ENCODE assay signal across 8 cellular contexts in the genomic region with DNA sequence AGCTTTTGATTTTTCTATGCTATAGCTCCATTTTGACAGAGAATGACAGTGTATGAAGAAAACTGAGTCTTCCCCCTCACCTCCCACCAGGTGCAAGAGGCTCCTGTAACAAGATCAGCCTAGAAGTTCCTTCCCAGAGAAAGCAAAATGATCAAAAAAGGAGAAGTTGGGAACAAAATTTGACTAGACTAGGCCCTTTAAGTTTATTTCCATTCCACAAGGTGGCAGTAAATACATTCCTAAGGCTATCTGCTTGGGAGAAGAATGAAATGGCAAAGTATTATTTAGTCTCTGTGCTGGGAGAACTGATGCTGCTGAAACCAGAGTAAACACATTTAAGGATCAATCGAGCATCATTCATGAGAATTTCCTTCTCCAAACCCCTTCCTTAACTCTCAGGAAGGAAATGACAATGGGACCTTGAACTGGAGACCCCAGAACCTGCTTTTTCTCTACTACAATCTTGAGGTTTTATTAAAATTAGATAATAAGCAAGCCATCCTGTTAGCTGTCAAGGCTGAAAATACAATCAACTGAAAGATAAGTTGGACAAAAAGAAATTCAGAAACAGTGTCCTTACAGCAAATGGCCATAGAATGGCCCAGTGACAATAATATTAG.
DNase-seq lines count a peak whose midpoint lies in the region; ATAC-seq and TF ChIP-seq lines count a peak whose summit lies in the region.

No MANE protein-coding gene starts in this region.

- H3K18ac ChIP-seq in IMR-90 (ENCODE audit: low read depth, low read length) = peak overlapping the region; percentile 96

- dilution Hi-C loops in IMR-90 (cut with HindIII; ENCODE audit: low sequenced_read_pairs, unreplicated experiment) = no loop called here

- no peak overlapping the region for H3K27ac ChIP-seq in IMR-90 (ENCODE audit: insufficient read depth, low read length)
- no peak overlapping the region for H3K27ac ChIP-seq in foreskin keratinocyte

- TF ChIP-seq RAD21 in IMR-90 (IDR thresholded peaks at IDR 0.05; ENCODE audit: low read length) = peak; percentile 98

- no TSS peak for BruUV-seq in IMR-90 (replicated peaks; lab: Mats Ljungman, UMichigan)

- no peak overlapping the region for H3K4me3 ChIP-seq in IMR-90 (ENCODE audit: insufficient read depth, low read depth, low read length)

- in situ Hi-C loops in IMR-90 (cut with MboI; ENCODE audit: low sequenced_read_pairs) = loop anchor here (5.0 kb wide), 2 partner anchors 460 to 835 kb away; a partner anchor contains a TSS

- H3K23ac ChIP-seq in IMR-90 (ENCODE audit: low read depth, low read length) = no peak overlapping the region

- H2BK120ac ChIP-seq in IMR-90 (ENCODE audit: low read depth, low read length) = peak overlapping the region; percentile 49; the same call in 1 of the 2 replicates

- ATAC-seq in IMR-90 (ENCODE audit: low read depth) (peak; percentile 85), foreskin keratinocyte (peak; percentile 35), GM18519 (IDR thresholded peaks at IDR 0.05; ENCODE audit: low FRiP score, unreplicated experiment) (no peak), GM18867 (IDR thresholded peaks at IDR 0.05; ENCODE audit: unreplicated experiment) (no peak)

- TF ChIP-seq CTCF in IMR-90 (conservative IDR thresholded peaks at IDR 0.05; ENCODE audit: low read depth, low read length) (peak; percentile 90), foreskin keratinocyte (conservative IDR thresholded peaks at IDR 0.05) (peak; percentile 84)

- DNase-seq in DMS114 treated with DMSO at 0.1 percent for 48 hours (lab: John Stamatoyannopoulos, UW; ENCODE audit: unreplicated experiment) (peak; percentile 9), IMR-90 (peak; percentile 76), SKM-1 (lab: John Stamatoyannopoulos, UW; ENCODE audit: unreplicated experiment) (peak; percentile 24), foreskin keratinocyte (peak in 1 of 2 donors; percentile 43), retina (peak; percentile 63), cerebellar nuclear complex (lab: John Stamatoyannopoulos, UW) (no peak)

- H3K4me2 ChIP-seq in IMR-90 (ENCODE audit: low read depth, low read length) = no peak overlapping the region

- H3K14ac ChIP-seq in IMR-90 (replicated peaks; ENCODE audit: low read depth, low read length) = no peak overlapping the region

- no peak overlapping the region for H2AFZ ChIP-seq in IMR-90 (replicated peaks; ENCODE audit: low read length, poor library complexity)

- no peaks in the 10 kb centered on the region for H3K36me3 ChIP-seq in IMR-90 (ENCODE audit: control insufficient read depth, insufficient read depth, low read length)

- WGBS in IMR-90 (ENCODE audit: extremely low coverage in 2 of 2, insufficient read length in 1 of 2), 2 experiments = no CpG with 5 or more reads among the region's 1 CpG

- no peak overlapping the region for H4K91ac ChIP-seq in IMR-90 (ENCODE audit: insufficient read depth, low read depth, low read length)

- no peak overlapping the region for H2BK5ac ChIP-seq in IMR-90 (ENCODE audit: low read depth, low read length, poor library complexity, severe bottlenecking)

- intact Hi-C loops in IMR-90 (cut with micrococcal nuclease) = loop anchor here (1.0 to 5.0 kb wide), 8 partner anchors 53 to 1175 kb away; no protein-coding TSS in a partner anchor

- H2AK9ac ChIP-seq in IMR-90 (replicated peaks; ENCODE audit: low read depth, low read length, poor library complexity) = no peak overlapping the region

- peaks cover 5% of the 10 kb centered on the region; the same call in 1 of the 2 replicates for H3K4me1 ChIP-seq in IMR-90 (ENCODE audit: control insufficient read depth, insufficient read depth, low read length)
- no peaks in the 10 kb centered on the region for H3K4me1 ChIP-seq in foreskin keratinocyte

- peak overlapping the region; percentile 39; the same call in 1 of the 2 replicates for H3K9ac ChIP-seq in IMR-90 (ENCODE audit: low read depth, low read length)

- peak overlapping the region; percentile 50; the same call in 1 of the 2 replicates for H2BK20ac ChIP-seq in IMR-90 (ENCODE audit: low read depth, low read length)

- no peak overlapping the region for H2AK5ac ChIP-seq in IMR-90 (ENCODE audit: low read depth, low read length)

- H2BK15ac ChIP-seq in IMR-90 (ENCODE audit: low read depth, low read length) = 0 out of 3 replicates have a peak overlapping the region, but pooled peaks have one; percentile 43

- no peaks in the 10 kb centered on the region for H3K9me1 ChIP-seq in IMR-90 (ENCODE audit: insufficient read depth, low read length)

- peak overlapping the region; percentile 98 for H4K5ac ChIP-seq in IMR-90 (ENCODE audit: low read depth, low read length)

- no peaks in the 10 kb centered on the region for H4K20me1 ChIP-seq in IMR-90 (ENCODE audit: insufficient read depth, low read length)

- no peaks in the 10 kb centered on the region for H3K79me1 ChIP-seq in IMR-90 (ENCODE audit: low read depth in 1 of 2, low read length in 2 of 2)

- no peak overlapping the region; a peak in 1 of 4 replicates for H4K8ac ChIP-seq in IMR-90 (ENCODE audit: low read depth in 2 of 2, low read length in 2 of 2)

- H3K9me3 ChIP-seq in IMR-90 (ENCODE audit: control insufficient read depth, insufficient read depth, low read length) = no peaks in the 10 kb centered on the region

- no peak overlapping the region for H3K56ac ChIP-seq in IMR-90 (ENCODE audit: extremely low read depth, insufficient read depth, low read length)

- POLR2A ChIA-PET in IMR-90 (lab: Charles Lee; ENCODE audit: unreplicated experiment) = interaction anchor here (0.5 kb wide), 1 partner anchor 460 kb away, joined by 4 read pairs; a partner anchor contains a TSS

- no peaks in the 10 kb centered on the region for H3K27me3 ChIP-seq in IMR-90 (ENCODE audit: control insufficient read depth, insufficient read depth, low read length)
- peaks cover 4% of the 10 kb centered on the region for H3K27me3 ChIP-seq in foreskin keratinocyte

- CTCF ChIA-PET in IMR-90 (lab: Yijun Ruan, JAX) = interaction anchor here (0.6 to 2.7 kb wide), 10 partner anchors 11 to 576 kb away, joined by 3 to 13 read pairs (median 4); a partner anchor contains a TSS

- TF ChIP-seq POLR2A in IMR-90 (IDR thresholded peaks at IDR 0.05; ENCODE audit: low read depth, low read length) = peak; percentile 36; the same call in 1 of the 2 replicates

- H3K4ac ChIP-seq in IMR-90 (ENCODE audit: low read depth, low read length) = 0 out of 2 replicates have a peak overlapping the region, but pooled peaks have one; percentile 27

TF ChIP-seq in IMR-90, 13 proteins besides CTCF, POLR2A, EP300 and RAD21:
- peak; percentile 96 for TF ChIP-seq SMC3 (IDR thresholded peaks at IDR 0.05; ENCODE audit: low read depth, low read length)
- TF ChIP-seq CEBPB (IDR thresholded peaks at IDR 0.05; ENCODE audit: low read depth, low read length) = no peak
TF ChIP-seq in IMR-90: peak in this region for 1.

Comparison
In these comparisons a context has a peak if more than half of its experiments do, and no peak if none do; other contexts are left out.
1. DNase-seq: peak in DMS114 treated with DMSO at 0.1 percent for 48 hours (single experiment), IMR-90 (single experiment), SKM-1 (single experiment) and retina (single experiment); none in cerebellar nuclear complex (0 of 2).
2. ATAC-seq: peak in IMR-90 (single experiment) and foreskin keratinocyte (single experiment); none in GM18519 (single experiment) and GM18867 (single experiment).